8 cellular contexts compared by ENCODE assay signal in genomic region chr20:62066983-62067433, GRCh38. TPM values are rescaled to one million over a fixed set of nuclear protein-coding genes. Genes with fewer than 3 reads are reported as not detected.
DNase-seq lines count a peak whose midpoint lies in the region; ATAC-seq and TF ChIP-seq lines count a peak whose summit lies in the region.

No MANE protein-coding gene starts in this region.

- H3K9me3 ChIP-seq in DND-41 (ENCODE audit: insufficient read depth, low read length, severe bottlenecking) = no peaks in the 10 kb centered on the region

- no peaks in the 10 kb centered on the region for H3K36me3 Mint-ChIP-seq in brain
- H3K36me3 Mint-ChIP-seq in stimulated activated naive CD8-positive, alpha-beta T cell treated with anti-CD3 and anti-CD28 coated beads, Interleukin-15, Interleukin-2, amounts not matched to agents 100 ng/mL and 50 ng/mL, for 24 hours (ENCODE audit: low read depth) = peaks cover 13% of the 10 kb centered on the region

- peaks cover 3% of the 10 kb centered on the region for H3K27me3 Mint-ChIP-seq in brain
- H3K27me3 Mint-ChIP-seq in stimulated activated naive CD8-positive, alpha-beta T cell treated with anti-CD3 and anti-CD28 coated beads, Interleukin-15, Interleukin-2, amounts not matched to agents 100 ng/mL and 50 ng/mL, for 24 hours = no peaks in the 10 kb centered on the region

- DNase-seq in DND-41 = no peak
- no peak for DNase-seq in Jurkat, Clone E6-1 (ENCODE audit: low read depth, low spot score)
- peak; percentile 22 for DNase-seq in kidney tubule cell (ENCODE audit: low spot score)
- DNase-seq in Kasumi-1 (lab: John Stamatoyannopoulos, UW) = no peak

- no peaks in the 10 kb centered on the region for H3K27me3 ChIP-seq in DND-41 (ENCODE audit: insufficient read depth, low read length, poor library complexity)

- peaks cover 34% of the 10 kb centered on the region for H3K79me2 ChIP-seq in DND-41 (ENCODE audit: insufficient read depth, low read length)

- H3K4me3 ChIP-seq in DND-41 (ENCODE audit: low read depth in 1 of 2, low read length in 2 of 2) = peak overlapping the region; percentile 57 to 82; a peak in 3 of 4 replicates
- peak overlapping the region; percentile 66 for H3K4me3 ChIP-seq in Jurkat, Clone E6-1 (ENCODE audit: low read length)

- H3K4me3 Mint-ChIP-seq in brain = peak overlapping the region; percentile 88 to 94 (median 90)
- peak overlapping the region; percentile 86 for H3K4me3 Mint-ChIP-seq in stimulated activated naive CD8-positive, alpha-beta T cell treated with anti-CD3 and anti-CD28 coated beads, Interleukin-15, Interleukin-2, amounts not matched to agents 100 ng/mL and 50 ng/mL, for 24 hours

- H3K27ac Mint-ChIP-seq in brain = peak overlapping the region; percentile 96 to 99 (median 98)
- H3K27ac Mint-ChIP-seq in stimulated activated naive CD8-positive, alpha-beta T cell treated with anti-CD3 and anti-CD28 coated beads, Interleukin-15, Interleukin-2, amounts not matched to agents 100 ng/mL and 50 ng/mL, for 24 hours = peak overlapping the region; percentile 81

- H3K4me2 ChIP-seq in DND-41 (ENCODE audit: insufficient read depth, low read length) = peak overlapping the region; percentile 95

- ATAC-seq in DND-41 (ENCODE audit: insufficient read depth, low read depth) = no peak
- no peak for ATAC-seq in HG02884 (IDR thresholded peaks at IDR 0.05; ENCODE audit: unreplicated experiment)
- ATAC-seq in HG03354 (IDR thresholded peaks at IDR 0.05; ENCODE audit: poor library complexity, severe bottlenecking, unreplicated experiment) = no peak

- peak overlapping the region; percentile 93 for H3K9ac ChIP-seq in DND-41 (ENCODE audit: low read depth, low read length)

- H3K27ac ChIP-seq in DND-41 (ENCODE audit: low read length) = peak overlapping the region; percentile 83; the same call in 1 of the 2 replicates

- peaks cover 19% of the 10 kb centered on the region for H3K36me3 ChIP-seq in DND-41 (ENCODE audit: insufficient read depth, low read length)

- H3K9me3 Mint-ChIP-seq in brain = peaks cover 0 to 10% (median 0%) of the 10 kb centered on the region in 5 experiments
- no peaks in the 10 kb centered on the region for H3K9me3 Mint-ChIP-seq in stimulated activated naive CD8-positive, alpha-beta T cell treated with anti-CD3 and anti-CD28 coated beads, Interleukin-15, Interleukin-2, amounts not matched to agents 100 ng/mL and 50 ng/mL, for 24 hours

- peaks cover 40% of the 10 kb centered on the region for H3K4me1 ChIP-seq in DND-41 (ENCODE audit: insufficient read depth, low read length)

- peaks cover 44% of the 10 kb centered on the region for H3K4me1 Mint-ChIP-seq in brain
- H3K4me1 Mint-ChIP-seq in stimulated activated naive CD8-positive, alpha-beta T cell treated with anti-CD3 and anti-CD28 coated beads, Interleukin-15, Interleukin-2, amounts not matched to agents 100 ng/mL and 50 ng/mL, for 24 hours (ENCODE audit: low read depth) = peaks cover 43% of the 10 kb centered on the region

- peak overlapping the region; percentile 88 for H2AFZ ChIP-seq in DND-41 (ENCODE audit: low read depth, low read length)

- TF ChIP-seq CTCF in DND-41 (IDR thresholded peaks at IDR 0.05; ENCODE audit: borderline replicate concordance, extremely low read depth, low read length, poor library complexity, severe bottlenecking) (peak; percentile 0), brain (conservative IDR thresholded peaks at IDR 0.05) (no peak)

- H4K20me1 ChIP-seq in DND-41 (ENCODE audit: insufficient read depth, low read length) = peaks cover 23% of the 10 kb centered on the region

RNA-seq across cellular contexts. Expression of gene TAF4, which starts 1.3 kb away (rescaled TPM):
- polyA plus RNA-seq in Jurkat, Clone E6-1 (2012; ENCODE audit: insufficient read depth, insufficient read length) = 29.5 TPM
- polyA plus RNA-seq in brain (ENCODE audit: insufficient read depth, low read depth, low replicate concordance) = 15.1 TPM

RNA-seq across cellular contexts. Expression of gene LSM14B, which starts 55.3 kb away (rescaled TPM):
- polyA plus RNA-seq in Jurkat, Clone E6-1 (2012; ENCODE audit: insufficient read depth, insufficient read length) = 60.7 TPM
- 171 TPM for polyA plus RNA-seq in brain (ENCODE audit: insufficient read depth, low read depth, low replicate concordance)
